Comparison of ENCODE assay signal across 2 cellular contexts in genomic region chr7:35004531-35005096, GRCh38.
TF ChIP-seq lines count a peak whose summit lies in the region.

No MANE protein-coding gene starts in this region.

TF ChIP-seq in IMR-90, 13 proteins besides CTCF, POLR2A, EP300 and RAD21:
- TF ChIP-seq FOS (IDR thresholded peaks at IDR 0.05; ENCODE audit: low read depth, low read length) (peak; percentile 40; the same call in 1 of the 2 replicates), MAZ (IDR thresholded peaks at IDR 0.05; ENCODE audit: borderline replicate concordance, low read depth, low read length) (no peak), MAFK (IDR thresholded peaks at IDR 0.05; ENCODE audit: low read depth, low read length) (no peak), SMC3 (IDR thresholded peaks at IDR 0.05; ENCODE audit: low read depth, low read length) (no peak)

TF ChIP-seq in K562, 482 proteins besides CTCF, POLR2A, EP300 and RAD21:
- no peak for TF ChIP-seq PBX2 (CRISPR knock-in tag; IDR thresholded peaks at IDR 0.05; ENCODE audit: low read depth)
- TF ChIP-seq PBX2 (tag; conservative IDR thresholded peaks at IDR 0.05; ENCODE audit: low read depth): peak; percentile 38; the same call in 1 of the 2 replicates
- no peak for TF ChIP-seq BCLAF1 (IDR thresholded peaks at IDR 0.05; ENCODE audit: borderline replicate concordance in 1 of 2, control insufficient read depth in 1 of 2, low read depth in 2 of 2, low read length in 1 of 2)
- TF ChIP-seq PKNOX1 (IDR thresholded peaks at IDR 0.05): peak; percentile 90
- no peak for TF ChIP-seq ZNF668 (CRISPR knock-in tag; IDR thresholded peaks at IDR 0.05)
- TF ChIP-seq FOSL1 (tag; conservative IDR thresholded peaks at IDR 0.05): peak; percentile 51; the same call in 1 of the 2 replicates
- TF ChIP-seq CREM (IDR thresholded peaks at IDR 0.05; ENCODE audit: low read depth): no peak
- no peak for TF ChIP-seq KHSRP (IDR thresholded peaks at IDR 0.05)
- TF ChIP-seq ZNF282 (CRISPR knock-in tag; IDR thresholded peaks at IDR 0.05): no peak
- TF ChIP-seq ETS1 (conservative IDR thresholded peaks at IDR 0.05; ENCODE audit: control insufficient read depth, low read depth, low read length): no peak
- TF ChIP-seq BRF1 (IDR thresholded peaks at IDR 0.05; ENCODE audit: borderline replicate concordance, extremely low read depth, insufficient read length): no peak
- TF ChIP-seq ATF3 (IDR thresholded peaks at IDR 0.05): peak; percentile 86
- no peak for TF ChIP-seq ATF3 (CRISPR knock-in tag; conservative IDR thresholded peaks at IDR 0.05)
- peak; percentile 60 for TF ChIP-seq MEIS2 (IDR thresholded peaks at IDR 0.05; ENCODE audit: partially characterized antibody)
- peak; percentile 37; the same call in 1 of the 2 replicates for TF ChIP-seq SMARCA4 (IDR thresholded peaks at IDR 0.05)
- TF ChIP-seq DPF2 (IDR thresholded peaks at IDR 0.05): peak; percentile 37; the same call in 1 of the 2 replicates
- TF ChIP-seq ARHGAP35 (IDR thresholded peaks at IDR 0.05; ENCODE audit: partially characterized antibody): no peak
- 0 out of 2 replicates have a peak, but pooled peaks have one; percentile 21 for TF ChIP-seq ARID1B (IDR thresholded peaks at IDR 0.05)
- no peak for TF ChIP-seq HNRNPL (IDR thresholded peaks at IDR 0.05; ENCODE audit: low read depth, low read length)
- TF ChIP-seq NR2C2 (CRISPR knock-in tag; IDR thresholded peaks at IDR 0.05): no peak
- TF ChIP-seq NR2C2 (tag; IDR thresholded peaks at IDR 0.05): no peak
- TF ChIP-seq FOXP4 (CRISPR knock-in tag; IDR thresholded peaks at IDR 0.05; ENCODE audit: borderline replicate concordance): no peak
- no peak for TF ChIP-seq ZBTB49 (CRISPR knock-in tag; IDR thresholded peaks at IDR 0.05; ENCODE audit: borderline replicate concordance)
- TF ChIP-seq ZNF277 (CRISPR knock-in tag; IDR thresholded peaks at IDR 0.05; ENCODE audit: borderline replicate concordance): no peak
- peak; percentile 41; the same call in 1 of the 2 replicates for TF ChIP-seq NFE2 (IDR thresholded peaks at IDR 0.05; ENCODE audit: low read depth)
- no peak for TF ChIP-seq ZNF408 (CRISPR knock-in tag; IDR thresholded peaks at IDR 0.05; ENCODE audit: low read depth)
- peak; percentile 77 for TF ChIP-seq JUND (IDR thresholded peaks at IDR 0.05; ENCODE audit: borderline replicate concordance, low read depth, low read length)
- TF ChIP-seq JUND (tag; IDR thresholded peaks at IDR 0.05; ENCODE audit: borderline replicate concordance, low read depth, low read length): peak; percentile 68; the same call in 1 of the 3 replicates
- TF ChIP-seq SOX6 (IDR thresholded peaks at IDR 0.05): peak; percentile 53; the same call in 1 of the 2 replicates
- TF ChIP-seq JUN (IDR thresholded peaks at IDR 0.05; ENCODE audit: borderline replicate concordance, low read depth, low read length): 0 out of 2 replicates have a peak, but pooled peaks have one; percentile 57
- TF ChIP-seq JUN (CRISPR knock-in tag; IDR thresholded peaks at IDR 0.05; ENCODE audit: borderline replicate concordance): no peak
- TF ChIP-seq ZNF778 (CRISPR knock-in tag; IDR thresholded peaks at IDR 0.05): no peak
- TF ChIP-seq SNRNP70 (optimal IDR thresholded peaks at IDR 0.05; ENCODE audit: low read depth, low read length): no peak
- no peak for TF ChIP-seq MTA2 (IDR thresholded peaks at IDR 0.05; ENCODE audit: low read depth)
